ENCODE assay signal across 9 cellular contexts in genomic region chr19:4829001-4829712, GRCh38. TPM values are rescaled to one million over a fixed set of nuclear protein-coding genes. Genes with fewer than 3 reads are reported as not detected.
A peak's percentile ranks its signal among the peaks of the same experiment; 100 is the strongest.
DNase-seq lines count a peak whose midpoint lies in the region; ATAC-seq and TF ChIP-seq lines count a peak whose summit lies in the region.
"Had no signal": no experiment of that assay in that cellular context is flagged by ENCODE, and none has a peak within 500 bp of the region (broad histone marks: within the 10 kb centered on the region; RNA-seq: fewer than 3 reads in every experiment).

No MANE protein-coding gene starts in this region.

- TF ChIP-seq CTCF in OCI-LY1 (IDR thresholded peaks at IDR 0.05; ENCODE audit: low read length) = peak; percentile 52
- peak in 2 of 11 experiments; percentile 13 to 16 for TF ChIP-seq CTCF in spleen (IDR thresholded peaks at IDR 0.05 in 8 of 11, conservative IDR thresholded peaks at IDR 0.05 in 3 of 11)

- no peaks in the 10 kb centered on the region for H3K9me3 Mint-ChIP-seq in effector memory CD8-positive, alpha-beta T cell

- H3K27me3 ChIP-seq in OCI-LY1 (ENCODE audit: insufficient read depth, low read length) (no peaks in the 10 kb centered on the region), spleen (replicated peaks in 1 of 7) (no peaks in the 10 kb centered on the region)

- peaks cover 30% of the 10 kb centered on the region for H3K4me1 ChIP-seq in OCI-LY1 (ENCODE audit: insufficient read depth, low read length, severe bottlenecking)
- H3K4me1 ChIP-seq in spleen = peaks cover 17 to 48% (median 33%) of the 10 kb centered on the region in 6 donors

- no peak for TF ChIP-seq POLR2A in spleen (IDR thresholded peaks at IDR 0.05)

- H3K4me3 ChIP-seq in OCI-LY1 (ENCODE audit: low read depth, low read length, poor library complexity, severe bottlenecking) (peak overlapping the region; percentile 85), spleen (peak overlapping the region in 3 of 8 donors; percentile 33 to 90 (median 63))

- peak; percentile 30 for ATAC-seq in effector memory CD8-positive, alpha-beta T cell (replicated peaks)
- ATAC-seq in HG02885 (IDR thresholded peaks at IDR 0.05; ENCODE audit: poor library complexity, unreplicated experiment) (no peak), HG02884 (IDR thresholded peaks at IDR 0.05; ENCODE audit: unreplicated experiment) (no peak)

- H3K4me3 Mint-ChIP-seq in effector memory CD8-positive, alpha-beta T cell = peak overlapping the region; percentile 70 to 90

- H3K36me3 Mint-ChIP-seq in effector memory CD8-positive, alpha-beta T cell (ENCODE audit: insufficient read depth) = peaks cover 11% of the 10 kb centered on the region

- H3K27ac ChIP-seq in OCI-LY1 (ENCODE audit: low read depth, low read length, poor library complexity, severe bottlenecking) = peak overlapping the region; percentile 88
- H3K27ac ChIP-seq in spleen = peak overlapping the region in 6 of 8 donors; percentile 51 to 96 (median 92)

- H3K9me2 ChIP-seq in OCI-LY1 (ENCODE audit: low read depth, low read length) = no peaks in the 10 kb centered on the region

- H3K36me3 ChIP-seq in OCI-LY1 (ENCODE audit: insufficient read depth, low read length) (no peaks in the 10 kb centered on the region; the same call in 1 of the 2 replicates), spleen (peaks cover 0 to 25% (median 0%) of the 10 kb centered on the region in 6 donors)

- peak overlapping the region; percentile 48 for H3K4me2 ChIP-seq in OCI-LY1 (ENCODE audit: low read length)

- H3K27me3 Mint-ChIP-seq in effector memory CD8-positive, alpha-beta T cell = no peaks in the 10 kb centered on the region

- WGBS in spleen, 5 donors = 50 to 63% (median 54%) methylated on average over 16 of the region's 16 CpGs

- H3K79me2 ChIP-seq in OCI-LY1 (ENCODE audit: insufficient read depth, low read length) = peaks cover 19% of the 10 kb centered on the region

- H2AFZ ChIP-seq in OCI-LY1 (ENCODE audit: low read length) = no peak overlapping the region

- no peaks in the 10 kb centered on the region for H3K9me3 ChIP-seq in OCI-LY1 (ENCODE audit: low read length)
- no peaks in the 10 kb centered on the region for H3K9me3 ChIP-seq in spleen

- H3K9ac ChIP-seq in OCI-LY1 (ENCODE audit: low read length) = peak overlapping the region; percentile 22; the same call in 1 of the 2 replicates

- peak; percentile 42 to 58 for DNase-seq in NCI-H526 (lab: John Stamatoyannopoulos, UW)
- no peak for DNase-seq in NCI-H526 treated with DMSO at 0.1 percent for 48 hours (lab: John Stamatoyannopoulos, UW)
- no peak for DNase-seq in effector memory CD8-positive, alpha-beta T cell
- peak; percentile 77 for DNase-seq in spleen
- DNase-seq in SW 1271 (lab: John Stamatoyannopoulos, UW) = no peak
- DNase-seq: ACHN had no signal

- intact Hi-C loops in spleen (cut with DNase I; ENCODE audit: low total_unique reads) = no loop called here

- H3K27ac Mint-ChIP-seq in effector memory CD8-positive, alpha-beta T cell = peak overlapping the region; percentile 71 to 93

- H3F3A ChIP-seq in OCI-LY1 (ENCODE audit: insufficient read depth, low read length) = no peaks in the 10 kb centered on the region

- peaks cover 21 to 27% of the 10 kb centered on the region in 2 donors for H3K4me1 Mint-ChIP-seq in effector memory CD8-positive, alpha-beta T cell (ENCODE audit: low read depth in 2 of 2)

- H4K20me1 ChIP-seq in OCI-LY1 (ENCODE audit: insufficient read depth, low read length) = no peaks in the 10 kb centered on the region

RNA-seq across cellular contexts. Expression of gene TICAM1, which starts 2.4 kb away (rescaled TPM):
- 10 to 100 TPM; 10.2 to 21.0 (median 14.7) TPM for total RNA-seq in spleen
- 10 to 100 TPM in 1 of 3 donors, 1 to 10 TPM in 2; 4.4 to 12.5 (median 4.6) TPM for polyA plus RNA-seq in spleen

RNA-seq across cellular contexts. Expression of gene FEM1A, which starts 37.6 kb away (rescaled TPM):
- total RNA-seq in spleen = 10 to 100 TPM; 10.3 to 18.2 (median 13.8) TPM
- 1 to 10 TPM; 2.5 to 5.4 (median 3.3) TPM for polyA plus RNA-seq in spleen

RNA-seq across cellular contexts. Expression of gene PLIN3, which starts 38.3 kb away (rescaled TPM):
- total RNA-seq in spleen = 10 to 100 TPM; 26.7 to 63.5 (median 46.9) TPM
- polyA plus RNA-seq in spleen = 10 to 100 TPM; 28.0 to 40.0 (median 29.3) TPM

Comparison
In these comparisons a context has a peak if more than half of its experiments do, and no peak if none do; other contexts are left out.
1. DNase-seq: peak in NCI-H526 (2 of 2) and spleen (single experiment); none in NCI-H526 treated with DMSO at 0.1 percent for 48 hours (single experiment), effector memory CD8-positive, alpha-beta T cell (0 of 3) and SW 1271 (0 of 2).